Comparison of ENCODE assay signal across 26 cellular contexts in the genomic region with DNA sequence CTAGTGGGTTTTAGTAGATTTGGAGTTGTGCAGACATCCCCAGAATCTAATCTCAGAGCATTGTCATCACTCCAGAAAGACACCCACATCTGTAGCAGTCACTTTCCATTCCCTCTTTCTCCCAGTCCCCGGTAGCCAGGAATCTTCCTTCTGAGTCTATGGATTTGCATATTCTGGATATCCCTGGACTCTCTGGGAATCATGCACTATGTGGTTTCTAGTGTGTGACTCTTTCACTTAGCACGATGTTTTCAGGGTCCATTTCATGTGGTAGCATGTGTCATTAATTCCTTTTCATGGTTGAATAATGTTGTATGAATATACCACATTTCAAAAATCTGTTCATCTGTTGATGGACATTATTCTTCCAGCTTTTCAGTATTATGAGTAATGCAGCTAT. TPM values are rescaled to one million over a fixed set of nuclear protein-coding genes. Genes with fewer than 3 reads are reported as not detected.
"Had no signal": no experiment of that assay in that cellular context is flagged by ENCODE, and none has a peak within 500 bp of the region (broad histone marks: within the 10 kb centered on the region; RNA-seq: fewer than 3 reads in every experiment).

No MANE protein-coding gene starts in this region.

- H3K36me3 ChIP-seq: adrenal gland, breast epithelium, SJSA1 had no signal

- H3K4me3 ChIP-seq: adrenal gland, breast epithelium, K562, SJSA1 had no signal

- H3K9me3 ChIP-seq: adrenal gland, breast epithelium, SJSA1 had no signal

- H3K27me3 ChIP-seq: adrenal gland, breast epithelium, SJSA1 had no signal

- ATAC-seq: activated CD4-positive, CD25-positive, alpha-beta regulatory T cell treated with anti-CD3 and anti-CD28 coated beads, Interleukin-2, amount 50 U/mL, for 24 hours; activated CD8-positive, alpha-beta T cell treated with anti-CD3 and anti-CD28 coated beads for 36 hours; activated T-cell treated with anti-CD3 and anti-CD28 coated beads, Interleukin-2, amount 50 U/mL, for 72 hours; K562; SK-N-SH treated with all-trans-retinoic acid at 6 μM for 48 hours had no signal

- H3K27ac ChIP-seq: adrenal gland, breast epithelium, SJSA1 had no signal

- DNase-seq: activated CD4-positive, alpha-beta T cell treated with anti-CD3 and anti-CD28 coated beads for 4 hours; activated CD8-positive, alpha-beta memory T cell treated with anti-CD3 and anti-CD28 coated beads, Interleukin-2, amount 50 U/mL, for 4 hours; activated CD8-positive, alpha-beta T cell treated with anti-CD3 and anti-CD28 coated beads for 36 hours; activated naive CD4-positive, alpha-beta T cell treated with anti-CD3 and anti-CD28 coated beads, Interleukin-2, amount 50 U/mL, for 16 hours; activated naive CD8-positive, alpha-beta T cell treated with anti-CD3 and anti-CD28 coated beads, Interleukin-2, amount 10 ng/mL, durations not matched to agents 7 days and 5 days; activated T-cell treated with anti-CD3 and anti-CD28 coated beads, Interleukin-2, amount 50 U/mL, for 72 hours; adrenal gland; anterior cingulate cortex; caudate nucleus; Karpas-422; MM.1S; NCI-H1105; NCI-H1436; NCI-H1694 treated with DMSO at 0.1 percent for 48 hours; NCI-H2029 treated with DMSO at 0.1 percent for 48 hours; NCI-H446; NCI-H524 treated with DMSO at 0.1 percent for 48 hours; NCI-H82; SHP77; SW 1271 had no signal

- H3K4me1 ChIP-seq: adrenal gland, breast epithelium, SJSA1 had no signal

RNA-seq across cellular contexts. Expression of a gene that starts 29.3 kb away (rescaled TPM):
- total RNA-seq: OCI-LY7 had no signal
